Comparison of ENCODE assay signal across 15 cellular contexts in genomic region chr10:62239994-62240393, GRCh38. TPM values are rescaled to one million over a fixed set of nuclear protein-coding genes. Genes with fewer than 3 reads are reported as not detected.
DNase-seq lines count a peak whose midpoint lies in the region; ATAC-seq and TF ChIP-seq lines count a peak whose summit lies in the region.
"Had no signal": no experiment of that assay in that cellular context is flagged by ENCODE, and none has a peak within 500 bp of the region (broad histone marks: within the 10 kb centered on the region; RNA-seq: fewer than 3 reads in every experiment).

No MANE protein-coding gene starts in this region.

- H3K4me2 ChIP-seq in skeletal muscle satellite cell (ENCODE audit: low read length), result peak overlapping the region; percentile 11

- no peak overlapping the region for H3K27ac ChIP-seq in foreskin keratinocyte
- H3K27ac ChIP-seq: SJCRH30, thyroid gland had no signal

- no peaks in the 10 kb centered on the region for H3K9me3 Mint-ChIP-seq in activated T-cell treated with anti-CD3 and anti-CD28 coated beads, Interleukin-2, amount 50 U/mL, for 4 hours
- no peaks in the 10 kb centered on the region for H3K9me3 Mint-ChIP-seq in HFFc6

- no peaks in the 10 kb centered on the region for H3K9me3 ChIP-seq in skeletal muscle satellite cell (replicated peaks; ENCODE audit: low read length)
- H3K9me3 ChIP-seq: SJCRH30, thyroid gland had no signal

- TF ChIP-seq CTCF in HFFc6 (IDR thresholded peaks at IDR 0.05) (no peak), cardiac fibroblast (IDR thresholded peaks at IDR 0.05; ENCODE audit: low read depth, low read length) (no peak), foreskin keratinocyte (conservative IDR thresholded peaks at IDR 0.05) (no peak), GM20000 (IDR thresholded peaks at IDR 0.05; ENCODE audit: extremely low read depth, missing control alignments) (no peak)

- H3K9ac ChIP-seq in skeletal muscle satellite cell (ENCODE audit: low read depth, low read length), result peak overlapping the region; percentile 43

- no peak overlapping the region for H3K4me3 ChIP-seq in cardiac fibroblast (replicated peaks in 1 of 2; ENCODE audit: low read depth in 2 of 2, low read length in 2 of 2)
- no peak overlapping the region for H3K4me3 ChIP-seq in skeletal muscle satellite cell (ENCODE audit: low read length)
- H3K4me3 ChIP-seq: SJCRH30, thyroid gland had no signal

- no peaks in the 10 kb centered on the region for H3K36me3 ChIP-seq in skeletal muscle satellite cell (ENCODE audit: insufficient read depth, low read length)
- H3K36me3 ChIP-seq: thyroid gland had no signal

- no peak for ATAC-seq in activated T-cell treated with anti-CD3 and anti-CD28 coated beads, Interleukin-2, amount 50 U/mL, for 4 hours
- no peak for ATAC-seq in foreskin keratinocyte
- no peak for ATAC-seq in GM18870 (IDR thresholded peaks at IDR 0.05; ENCODE audit: unreplicated experiment)

- H3K4me1 Mint-ChIP-seq in activated T-cell treated with anti-CD3 and anti-CD28 coated beads, Interleukin-2, amount 50 U/mL, for 4 hours (ENCODE audit: low read depth), result peaks cover 42% of the 10 kb centered on the region
- peaks cover 72% of the 10 kb centered on the region for H3K4me1 Mint-ChIP-seq in HFFc6 (ENCODE audit: low read depth)

- H3K27me3 ChIP-seq in skeletal muscle satellite cell (ENCODE audit: control insufficient read depth, insufficient read depth, low read length) (no peaks in the 10 kb centered on the region), foreskin keratinocyte (no peaks in the 10 kb centered on the region)
- H3K27me3 ChIP-seq: SJCRH30, thyroid gland had no signal

- H3K4me1 ChIP-seq in skeletal muscle satellite cell (ENCODE audit: control insufficient read depth, insufficient read depth, low read length) (peaks cover 56% of the 10 kb centered on the region), foreskin keratinocyte (peaks cover 15% of the 10 kb centered on the region)

- H3K36me3 Mint-ChIP-seq in activated T-cell treated with anti-CD3 and anti-CD28 coated beads, Interleukin-2, amount 50 U/mL, for 4 hours (ENCODE audit: insufficient read depth), result no peaks in the 10 kb centered on the region
- peaks cover 5% of the 10 kb centered on the region; the same call in 1 of the 2 replicates for H3K36me3 Mint-ChIP-seq in HFFc6 (ENCODE audit: low read depth)

- H3K27me3 Mint-ChIP-seq in activated T-cell treated with anti-CD3 and anti-CD28 coated beads, Interleukin-2, amount 50 U/mL, for 4 hours (ENCODE audit: low read depth), result no peaks in the 10 kb centered on the region
- no peaks in the 10 kb centered on the region for H3K27me3 Mint-ChIP-seq in HFFc6 (ENCODE audit: insufficient read depth)

- peak overlapping the region; percentile 73 for H3K27ac Mint-ChIP-seq in HFFc6

- DNase-seq in activated T-cell treated with anti-CD3 and anti-CD28 coated beads, Interleukin-2, amount 50 U/mL, for 4 hours, result no peak
- DNase-seq in activated T-cell treated with anti-CD3 and anti-CD28 coated beads, Interleukin-2, amount 50 U/mL, for 1 hour, result no peak
- no peak for DNase-seq in HFFc6
- peak; percentile 39 to 42 for DNase-seq in cardiac fibroblast (ENCODE audit: low read depth in 2 of 2)
- DNase-seq in foreskin keratinocyte, result no peak
- no peak for DNase-seq in GM20000 (ENCODE audit: low spot score)
- DNase-seq: activated effector memory CD4-positive, alpha-beta T cell treated with anti-CD3 and anti-CD28 coated beads, Interleukin-2, amount 50 U/mL, for 16 hours; AML-193; effector CD4-positive, alpha-beta T cell; occipital lobe; SJCRH30; stimulated activated CD4-positive, alpha-beta T cell treated with anti-CD3 and anti-CD28 coated beads, Interleukin-12 subunit alpha, Interleukin-12 subunit beta, amount 100 ng/mL, for 4 hours; thyroid gland had no signal

- H3K4me3 Mint-ChIP-seq in activated T-cell treated with anti-CD3 and anti-CD28 coated beads, Interleukin-2, amount 50 U/mL, for 4 hours, result peak overlapping the region; percentile 5
- H3K4me3 Mint-ChIP-seq in HFFc6, result peak overlapping the region; percentile 42; the same call in 1 of the 2 replicates

RNA-seq across cellular contexts. Expression of gene RTKN2, which starts 28.6 kb away (rescaled TPM):
- total RNA-seq in activated T-cell treated with anti-CD3 and anti-CD28 coated beads, Interleukin-2, amount 50 U/mL, for 4 hours, result 1 to 10 TPM; 2.1 to 4.0 (median 3.2) TPM
- total RNA-seq in HFFc6 (2021; fragmentation: NEBNext Ultra II Directional; extraction: Animal tissue kit (Norgen Biotek cat#: 25700)), result 1 to 10 TPM; 2.9 to 5.5 (median 4.6) TPM
- 0.25 and 0.44 TPM in 2 replicates for total RNA-seq in skeletal muscle satellite cell (2012; rRNA removed)
- 1.8 and 2.6 TPM in 2 replicates for total RNA-seq in foreskin keratinocyte
- 1.1 and 1.3 TPM in 2 replicates for polyA plus RNA-seq in foreskin keratinocyte

Comparison
In these comparisons a context has a peak if more than half of its experiments do, and no peak if none do; other contexts are left out.
1. DNase-seq: peak in cardiac fibroblast (2 of 2); none in activated T-cell treated with anti-CD3 and anti-CD28 coated beads, Interleukin-2, amount 50 U/mL, for 4 hours (single experiment), activated T-cell treated with anti-CD3 and anti-CD28 coated beads, Interleukin-2, amount 50 U/mL, for 1 hour (single experiment), HFFc6 (single experiment), foreskin keratinocyte (0 of 2) and GM20000 (single experiment).